Comparison of ENCODE assay signal across 13 cellular contexts in the genomic region with DNA sequence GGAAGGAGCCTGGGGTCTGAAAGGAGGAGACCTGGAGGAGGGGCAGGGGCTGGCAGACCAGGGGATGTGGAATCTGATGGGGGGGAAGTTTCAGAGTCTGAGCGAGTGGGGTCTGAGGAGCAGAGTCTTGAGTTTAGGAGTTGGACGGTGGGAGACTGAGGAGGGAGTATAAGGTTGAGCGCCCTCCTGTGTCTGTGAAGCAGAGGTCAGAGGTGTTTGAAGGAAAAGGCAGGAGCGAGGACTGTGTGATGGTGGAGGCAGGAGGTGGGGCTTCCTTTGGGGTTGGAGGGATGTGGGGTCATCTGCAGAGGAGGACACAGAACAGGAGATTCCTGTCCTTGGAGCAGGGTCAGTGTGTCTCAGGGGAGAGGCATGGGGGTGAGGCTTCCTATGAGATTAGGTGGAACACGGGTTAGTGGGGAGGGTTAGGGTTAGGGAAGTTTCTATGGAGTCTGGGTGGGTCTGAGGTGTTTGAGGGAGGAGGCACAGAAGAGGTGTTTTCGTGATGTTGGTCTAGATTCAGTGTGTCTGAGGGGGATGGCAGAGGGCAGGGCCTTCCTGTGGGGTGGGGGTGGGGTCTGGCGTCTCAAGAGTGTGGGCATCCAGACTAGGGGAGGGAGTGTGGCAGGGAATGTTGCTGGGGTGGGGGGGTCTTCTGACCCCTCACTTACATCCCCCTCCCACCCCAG. TPM values are rescaled to one million over a fixed set of nuclear protein-coding genes. Genes with fewer than 3 reads are reported as not detected.
DNase-seq lines count a peak whose midpoint lies in the region; ATAC-seq and TF ChIP-seq lines count a peak whose summit lies in the region.
"Had no signal": no experiment of that assay in that cellular context is flagged by ENCODE, and none has a peak within 500 bp of the region (broad histone marks: within the 10 kb centered on the region; RNA-seq: fewer than 3 reads in every experiment).

No MANE protein-coding gene starts in this region.

- H3K4me2 ChIP-seq in OCI-LY1 (ENCODE audit: low read length) = no peak overlapping the region

- H3K9me3 ChIP-seq in cardiac muscle cell (ENCODE audit: low read depth) (no peaks in the 10 kb centered on the region), OCI-LY1 (ENCODE audit: low read length) (no peaks in the 10 kb centered on the region), endodermal cell (ENCODE audit: control insufficient read depth, low read length) (no peaks in the 10 kb centered on the region), upper lobe of right lung (no peaks in the 10 kb centered on the region)
- H3K9me3 ChIP-seq: tibial artery had no signal

- peak overlapping the region; percentile 9 for H3K27ac Mint-ChIP-seq in endodermal cell
- H3K27ac Mint-ChIP-seq: CD8-positive, alpha-beta memory T cell; immature natural killer cell had no signal

- 28 to 55% methylated on average over 3 to 7 of the region's 7 CpGs for WGBS in endodermal cell (ENCODE audit: insufficient coverage in 1 of 2, insufficient read length in 1 of 2), 2 experiments

- H3K4me1 Mint-ChIP-seq in endodermal cell = peaks cover 3% of the 10 kb centered on the region
- H3K4me1 Mint-ChIP-seq: CD8-positive, alpha-beta memory T cell; immature natural killer cell had no signal

- no peaks in the 10 kb centered on the region for H3K36me3 Mint-ChIP-seq in endodermal cell (ENCODE audit: low read depth)
- H3K36me3 Mint-ChIP-seq: immature natural killer cell had no signal

- no peak overlapping the region for H3K4me3 ChIP-seq in cardiac muscle cell
- H3K4me3 ChIP-seq in OCI-LY1 (ENCODE audit: low read depth, low read length, poor library complexity, severe bottlenecking) = no peak overlapping the region
- no peak overlapping the region for H3K4me3 ChIP-seq in endodermal cell (ENCODE audit: low read length)
- H3K4me3 ChIP-seq in upper lobe of right lung = no peak overlapping the region
- H3K4me3 ChIP-seq: tibial artery had no signal

- no peaks in the 10 kb centered on the region for H3K4me1 ChIP-seq in cardiac muscle cell (ENCODE audit: low read depth)
- no peaks in the 10 kb centered on the region for H3K4me1 ChIP-seq in OCI-LY1 (ENCODE audit: insufficient read depth, low read length, severe bottlenecking)
- H3K4me1 ChIP-seq in endodermal cell (ENCODE audit: control insufficient read depth, insufficient read depth, low read length) = no peaks in the 10 kb centered on the region
- no peaks in the 10 kb centered on the region for H3K4me1 ChIP-seq in upper lobe of right lung
- H3K4me1 ChIP-seq: tibial artery had no signal

- no peaks in the 10 kb centered on the region for H3K27me3 Mint-ChIP-seq in endodermal cell (ENCODE audit: insufficient read depth)

- no peaks in the 10 kb centered on the region for H3K36me3 ChIP-seq in cardiac muscle cell
- H3K36me3 ChIP-seq in OCI-LY1 (ENCODE audit: insufficient read depth, low read length) = no peaks in the 10 kb centered on the region
- H3K36me3 ChIP-seq in endodermal cell (ENCODE audit: control insufficient read depth, insufficient read depth, low read length) = no peaks in the 10 kb centered on the region
- H3K36me3 ChIP-seq in upper lobe of right lung = no peaks in the 10 kb centered on the region
- H3K36me3 ChIP-seq: tibial artery had no signal

- peak; percentile 17 for TF ChIP-seq CTCF in cardiac muscle cell (IDR thresholded peaks at IDR 0.05; ENCODE audit: low read depth, low read length)
- TF ChIP-seq CTCF in OCI-LY1 (IDR thresholded peaks at IDR 0.05; ENCODE audit: low read length) = peak; percentile 50; the same call in 1 of the 2 replicates
- TF ChIP-seq CTCF in endodermal cell (conservative IDR thresholded peaks at IDR 0.05) = peak; percentile 74
- no peak for TF ChIP-seq CTCF in upper lobe of right lung (IDR thresholded peaks at IDR 0.05)

- H3K27me3 ChIP-seq in cardiac muscle cell (no peaks in the 10 kb centered on the region), OCI-LY1 (ENCODE audit: insufficient read depth, low read length) (no peaks in the 10 kb centered on the region; the same call in 1 of the 2 replicates), endodermal cell (ENCODE audit: control insufficient read depth, insufficient read depth, low read length, poor library complexity, severe bottlenecking) (no peaks in the 10 kb centered on the region), upper lobe of right lung (peaks cover 5% of the 10 kb centered on the region)

- ATAC-seq in upper lobe of right lung (peak; percentile 37), HG03469 (IDR thresholded peaks at IDR 0.05; ENCODE audit: unreplicated experiment) (no peak)

- H3K27ac ChIP-seq in cardiac muscle cell = no peak overlapping the region
- H3K27ac ChIP-seq in OCI-LY1 (ENCODE audit: low read depth, low read length, poor library complexity, severe bottlenecking) = no peak overlapping the region
- no peak overlapping the region for H3K27ac ChIP-seq in endodermal cell (ENCODE audit: low read depth, low read length)
- no peak overlapping the region for H3K27ac ChIP-seq in upper lobe of right lung
- H3K27ac ChIP-seq: tibial artery had no signal

- no peaks in the 10 kb centered on the region for H3K79me2 ChIP-seq in OCI-LY1 (ENCODE audit: insufficient read depth, low read length)

- H3K9me3 Mint-ChIP-seq in endodermal cell = no peaks in the 10 kb centered on the region
- H3K9me3 Mint-ChIP-seq: CD8-positive, alpha-beta memory T cell; immature natural killer cell had no signal

- H4K20me1 ChIP-seq in OCI-LY1 (ENCODE audit: insufficient read depth, low read length) = no peaks in the 10 kb centered on the region

- no peaks in the 10 kb centered on the region for H3F3A ChIP-seq in OCI-LY1 (ENCODE audit: insufficient read depth, low read length)

- intact Hi-C loops in cardiac septum (cut with DNase I) = no loop called here
- intact Hi-C loops in upper lobe of right lung (cut with DNase I) = no loop called here

- in situ Hi-C loops in ACHN (cut with HindIII; ENCODE audit: low pct_ligation_motif_present, low pct_unique_long_range_greater_than_20kb, low sequenced_read_pairs) = no loop called here

- no peak overlapping the region for H2AFZ ChIP-seq in OCI-LY1 (ENCODE audit: low read length)

- no peaks in the 10 kb centered on the region for H3K9me2 ChIP-seq in OCI-LY1 (ENCODE audit: low read depth, low read length)

- H3K9ac ChIP-seq in OCI-LY1 (ENCODE audit: low read length) (no peak overlapping the region), endodermal cell (ENCODE audit: extremely low read depth, low read length, poor library complexity, severe bottlenecking) (no peak overlapping the region)

- peak; percentile 15 to 49 for DNase-seq in cardiac muscle cell (ENCODE audit: low read depth in 1 of 2, low spot score in 1 of 2)
- DNase-seq in cardiac septum (ENCODE audit: low spot score) = no peak
- DNase-seq in endodermal cell = peak; percentile 80
- DNase-seq in upper lobe of right lung = no peak
- no peak for DNase-seq in ACHN
- no peak for DNase-seq in T-helper 9 cell
- DNase-seq: CD8-positive, alpha-beta memory T cell; effector CD8-positive, alpha-beta T cell; immature natural killer cell; stimulated activated CD4-positive, alpha-beta T cell treated with anti-CD3 and anti-CD28 coated beads, Interleukin-4, amount 100 ng/mL, for 4 hours; tibial artery had no signal

- no peak overlapping the region for H3K4me3 Mint-ChIP-seq in endodermal cell
- H3K4me3 Mint-ChIP-seq: CD8-positive, alpha-beta memory T cell; immature natural killer cell had no signal

RNA-seq across cellular contexts. Expression of gene RYR1, which starts 8.3 kb away (rescaled TPM):
- 4.9 and 12.8 TPM in 2 replicates for total RNA-seq in cardiac muscle cell
- polyA plus RNA-seq in cardiac muscle cell = 0.71 and 3.5 TPM in 2 replicates
- 1.3 TPM for total RNA-seq in cardiac septum
- 1 to 10 TPM in 1 of 2 donors, under 1 TPM in 1; 0.84 to 3.3 TPM for total RNA-seq in endodermal cell
- 3.1 TPM for polyA plus RNA-seq in endodermal cell (2013, experiment 1 of 2)
- 3.7 TPM for polyA plus RNA-seq in endodermal cell (2013, experiment 2 of 2)
- total RNA-seq in upper lobe of right lung = 6.5 TPM

RNA-seq across cellular contexts. Expression of gene RASGRP4, which starts 15.8 kb away (rescaled TPM):
- total RNA-seq in cardiac muscle cell (0.80 TPM in 1 of 2 replicates, not detected in the other), cardiac septum (1.5 TPM), endodermal cell (under 1 TPM in 1 of 2 donors, not detected in 1; 0.09 TPM), upper lobe of right lung (7.6 TPM)
- 0.35 TPM in 1 of 2 replicates, not detected in the other for polyA plus RNA-seq in cardiac muscle cell
- polyA plus RNA-seq in endodermal cell (2013, experiment 1 of 2) = 0.68 TPM
- 0.46 TPM for polyA plus RNA-seq in endodermal cell (2013, experiment 2 of 2)
- polyA plus RNA-seq: CD8-positive, alpha-beta memory T cell had no signal

RNA-seq across cellular contexts. Expression of gene FAM98C, which starts 38.9 kb away (rescaled TPM):
- total RNA-seq in cardiac muscle cell (25.6 and 35.3 TPM in 2 replicates), cardiac septum (14.2 TPM), endodermal cell (10 to 100 TPM in 1 of 2 donors, 1 to 10 TPM in 1; 8.6 to 13.7 TPM), upper lobe of right lung (16.2 TPM)
- polyA plus RNA-seq in cardiac muscle cell = 20.0 and 20.8 TPM in 2 replicates
- polyA plus RNA-seq in endodermal cell (2013, experiment 1 of 2) = 9.9 TPM
- polyA plus RNA-seq in endodermal cell (2013, experiment 2 of 2) = 8.9 TPM

RNA-seq across cellular contexts. Expression of gene SPRED3, which starts 53.3 kb away (rescaled TPM):
- total RNA-seq in cardiac muscle cell = 1.8 and 2.6 TPM in 2 replicates
- polyA plus RNA-seq in cardiac muscle cell = 1.2 and 1.3 TPM in 2 replicates
- total RNA-seq in cardiac septum = 2.2 TPM
- total RNA-seq in endodermal cell = 1 to 10 TPM; 5.3 to 10.0 TPM
- 8.8 TPM for polyA plus RNA-seq in endodermal cell (2013, experiment 1 of 2)
- 9.4 TPM for polyA plus RNA-seq in endodermal cell (2013, experiment 2 of 2)
- total RNA-seq in upper lobe of right lung = 1.6 TPM
- polyA plus RNA-seq: CD8-positive, alpha-beta memory T cell; immature natural killer cell had no signal

RNA-seq across cellular contexts. Expression of gene GGN, which starts 54.0 kb away (rescaled TPM):
- total RNA-seq in cardiac muscle cell (0.98 and 5.8 TPM in 2 replicates), cardiac septum (0.40 TPM), endodermal cell (1 to 10 TPM in 1 of 2 donors, under 1 TPM in 1; 0.99 to 2.1 TPM), upper lobe of right lung (not detected)
- 1.2 and 3.4 TPM in 2 replicates for polyA plus RNA-seq in cardiac muscle cell
- 1.8 TPM for polyA plus RNA-seq in endodermal cell (2013, experiment 1 of 2)
- 3.0 TPM for polyA plus RNA-seq in endodermal cell (2013, experiment 2 of 2)
- polyA plus RNA-seq: CD8-positive, alpha-beta memory T cell; immature natural killer cell had no signal

Comparison
In these comparisons a context has a peak if more than half of its experiments do, and no peak if none do; other contexts are left out.
1. DNase-seq: peak in cardiac muscle cell (2 of 2) and endodermal cell (single experiment); none in cardiac septum (single experiment), upper lobe of right lung (single experiment), ACHN (single experiment) and T-helper 9 cell (single experiment).